25 cellular contexts compared by ENCODE assay signal in the genomic region with DNA sequence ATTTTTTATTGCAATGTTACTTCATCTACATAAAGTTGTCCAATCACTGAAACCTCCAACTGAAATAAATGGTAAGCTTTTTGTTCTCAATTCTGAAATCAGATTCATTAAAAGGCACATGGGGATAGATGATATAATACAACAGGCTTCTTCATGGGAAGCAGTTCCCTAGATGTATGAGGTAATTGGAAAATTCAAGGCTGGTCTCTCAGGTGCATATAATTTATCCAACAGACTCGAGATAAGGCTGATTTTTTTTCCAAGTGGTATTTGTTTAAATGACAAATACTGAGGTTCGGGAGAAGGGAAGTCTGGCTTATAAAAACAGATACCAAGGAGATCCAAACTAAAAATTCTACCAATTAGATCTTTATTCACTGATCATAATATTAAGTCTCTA.
"Had no signal": no experiment of that assay in that cellular context is flagged by ENCODE, and none has a peak within 500 bp of the region (broad histone marks: within the 10 kb centered on the region; RNA-seq: fewer than 3 reads in every experiment).

No MANE protein-coding gene starts in this region.

- H3K27ac ChIP-seq: coronary artery, dorsolateral prefrontal cortex, esophagus squamous epithelium, heart right ventricle, left lung, lower lobe of right lung had no signal

- FAIRE-seq: colon, endothelial cell of umbilical vein, islet of Langerhans, keratinocyte had no signal

- ATAC-seq: esophagus mucosa, gastrocnemius medialis, heart right ventricle, left cardiac atrium, left lung, left ventricle myocardium superior, lower lobe of right lung had no signal

- H3K4me3 ChIP-seq: coronary artery, dorsolateral prefrontal cortex, esophagus squamous epithelium, gastrocnemius medialis, heart right ventricle, left lung, lower lobe of right lung had no signal

- DNase-seq: dermis blood vessel endothelial cell; dorsolateral prefrontal cortex; effector CD4-positive, alpha-beta T cell; effector memory CD4-positive, alpha-beta T cell; erythroblast; esophagus squamous epithelium; foreskin fibroblast; foreskin melanocyte; gastrocnemius medialis; glutamatergic neuron; head of caudate nucleus; heart right ventricle; hippocampal formation; left cardiac atrium; left lung; left ventricle myocardium superior; lower lobe of right lung; mesenchymal stem cell; midbrain had no signal

- H3K9me3 ChIP-seq: esophagus squamous epithelium, gastrocnemius medialis, heart right ventricle, left lung, lower lobe of right lung had no signal

- H3K4me1 ChIP-seq: gastrocnemius medialis, heart right ventricle, left lung, lower lobe of right lung had no signal

- H3K27me3 ChIP-seq: dorsolateral prefrontal cortex, esophagus squamous epithelium, gastrocnemius medialis, heart right ventricle, left lung had no signal
